ENCODE assay signal across 24 cellular contexts in the genomic region with DNA sequence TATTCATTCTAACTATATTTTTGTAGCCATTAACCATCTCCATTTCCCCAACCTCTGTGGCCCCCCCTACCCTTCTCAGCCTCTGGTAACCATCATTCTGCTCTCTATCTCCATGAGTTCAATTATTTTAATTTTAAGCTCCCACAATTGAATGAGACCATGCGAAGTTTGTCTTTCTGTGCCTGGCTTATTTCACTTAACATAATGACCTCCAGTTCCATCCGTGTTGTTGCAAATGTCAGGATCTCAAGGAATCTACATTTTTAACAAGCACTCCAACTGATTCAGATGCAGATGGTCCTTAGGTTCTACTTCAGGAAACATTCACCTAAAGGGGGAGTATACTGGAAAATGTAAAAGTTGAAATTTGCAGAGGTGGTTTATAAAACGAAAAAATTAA.
"Had no signal": no experiment of that assay in that cellular context is flagged by ENCODE, and none has a peak within 500 bp of the region (broad histone marks: within the 10 kb centered on the region; RNA-seq: fewer than 3 reads in every experiment).

No MANE protein-coding gene starts in this region.

- H3K4me3 Mint-ChIP-seq: naive thymus-derived CD8-positive, alpha-beta T cell; nephron; stimulated activated naive B cell treated with anti-CD40 and anti-IgM and Interleukin-4, amounts not matched to agents 10 μg/mL and 1 μg/mL and 100 μg/mL, for 72 hours had no signal

- H2AFZ ChIP-seq: hepatocyte had no signal

- H3K27ac Mint-ChIP-seq: naive thymus-derived CD8-positive, alpha-beta T cell; nephron; progenitor cell of endocrine pancreas; stimulated activated naive B cell treated with anti-CD40 and anti-IgM and Interleukin-4, amounts not matched to agents 10 μg/mL and 1 μg/mL and 100 μg/mL, for 72 hours had no signal

- H3K4me3 ChIP-seq: hepatocyte, left ventricle myocardium inferior, lung, ovary, right atrium auricular region, skin epidermis, stomach, testis, thyroid gland, transverse colon, upper lobe of left lung, vagina had no signal

- H3K9me3 ChIP-seq: left ventricle myocardium inferior, ovary, right atrium auricular region, stomach, testis, thyroid gland, transverse colon, upper lobe of left lung, vagina had no signal

- H3K4me1 Mint-ChIP-seq: nephron had no signal

- H3K36me3 ChIP-seq: left ventricle myocardium inferior, ovary, right atrium auricular region, stomach, thyroid gland, transverse colon, upper lobe of left lung, vagina had no signal

- H3K4me1 ChIP-seq: left ventricle myocardium inferior, right atrium auricular region, testis, thyroid gland, vagina had no signal

- DNase-seq: islet precursor cell; left ventricle myocardium inferior; midbrain; naive thymus-derived CD8-positive, alpha-beta T cell; ovary; stimulated activated CD4-positive, alpha-beta T cell treated with anti-CD3 and anti-CD28 coated beads, Interleukin-12 subunit alpha, Interleukin-12 subunit beta, amount 100 ng/mL, for 4 hours; stimulated activated CD4-positive, alpha-beta T cell treated with anti-CD3 and anti-CD28 coated beads, Interleukin-15, amount 100 ng/mL, for 24 hours; stimulated activated CD4-positive, alpha-beta T cell treated with anti-CD3 and anti-CD28 coated beads, Interleukin-2, amount 100 ng/mL, for 24 hours; stimulated activated CD4-positive, alpha-beta T cell treated with anti-CD3 and anti-CD28 coated beads, Interleukin-4, amount 100 ng/mL, for 1 hour; stimulated activated naive B cell treated with anti-CD40 and anti-IgM and Interleukin-4, amounts not matched to agents 10 μg/mL and 1 μg/mL and 100 μg/mL, for 72 hours; stimulated activated naive CD8-positive, alpha-beta T cell treated with anti-CD3 and anti-CD28 coated beads, Interleukin-15, Interleukin-2, amounts not matched to agents 100 U/mL and 50 U/mL, for 24 hours; stomach; testis; thyroid gland; transverse colon; upper lobe of left lung had no signal

- H3K36me3 Mint-ChIP-seq: naive thymus-derived CD8-positive, alpha-beta T cell; stimulated activated naive B cell treated with anti-CD40 and anti-IgM and Interleukin-4, amounts not matched to agents 10 μg/mL and 1 μg/mL and 100 μg/mL, for 72 hours had no signal

- H3K27ac ChIP-seq: hepatocyte, left ventricle myocardium inferior, ovary, right atrium auricular region, skin epidermis, stomach, testis, thyroid gland, transverse colon, upper lobe of left lung, vagina had no signal

- H3K9me3 Mint-ChIP-seq: naive thymus-derived CD8-positive, alpha-beta T cell; nephron had no signal

- ATAC-seq: naive thymus-derived CD8-positive, alpha-beta T cell; sciatic nerve; stimulated activated naive B cell treated with anti-CD40 and anti-IgM and Interleukin-4, amounts not matched to agents 10 μg/mL and 1 μg/mL and 100 μg/mL, for 72 hours; stimulated activated naive CD8-positive, alpha-beta T cell treated with anti-CD3 and anti-CD28 coated beads, Interleukin-15, Interleukin-2, amounts not matched to agents 100 U/mL and 50 U/mL, for 24 hours had no signal

- H3K4me2 ChIP-seq: hepatocyte had no signal

- H3K79me2 ChIP-seq: hepatocyte had no signal

- H3K27me3 Mint-ChIP-seq: progenitor cell of endocrine pancreas; stimulated activated naive B cell treated with anti-CD40 and anti-IgM and Interleukin-4, amounts not matched to agents 10 μg/mL and 1 μg/mL and 100 μg/mL, for 72 hours had no signal

- H3K27me3 ChIP-seq: hepatocyte, ovary, right atrium auricular region, stomach, testis, thyroid gland, transverse colon, upper lobe of left lung, vagina had no signal
